ENCODE assay signal across 9 cellular contexts in the genomic region with DNA sequence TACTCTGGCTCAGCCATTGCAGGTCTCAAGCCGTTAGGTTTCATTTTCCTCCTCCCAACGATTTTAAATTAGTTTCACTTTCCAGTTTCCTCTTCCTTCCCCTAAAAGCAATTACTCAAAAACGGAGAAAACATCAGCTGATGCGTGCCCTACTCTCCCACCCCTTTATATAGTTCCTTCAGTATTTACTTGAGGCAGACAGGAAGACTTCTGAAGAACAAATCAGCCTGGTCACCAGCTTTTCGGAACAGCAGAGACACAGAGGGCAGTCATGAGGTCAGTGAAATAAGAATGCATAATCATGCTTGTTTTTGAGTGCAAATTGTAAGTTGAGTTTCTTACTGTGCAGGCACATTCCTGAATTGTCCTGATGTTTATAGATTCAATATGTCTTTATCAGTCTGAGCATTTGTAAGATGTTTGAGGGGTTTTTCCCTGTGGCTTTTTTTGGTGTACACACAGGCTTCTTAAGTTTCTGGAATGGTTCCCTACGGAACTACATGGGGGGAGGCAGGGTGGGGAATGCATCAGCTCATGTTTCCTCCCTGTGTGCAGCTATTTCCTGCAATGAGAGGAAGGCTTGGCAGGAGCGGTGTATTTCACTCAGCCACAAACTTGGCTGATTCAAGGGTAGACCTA. TPM values are rescaled to one million over a fixed set of nuclear protein-coding genes. Genes with fewer than 3 reads are reported as not detected.
DNase-seq lines count a peak whose midpoint lies in the region; ATAC-seq and TF ChIP-seq lines count a peak whose summit lies in the region.
"Had no signal": no experiment of that assay in that cellular context is flagged by ENCODE, and none has a peak within 500 bp of the region (broad histone marks: within the 10 kb centered on the region; RNA-seq: fewer than 3 reads in every experiment).

A gene with protein sequence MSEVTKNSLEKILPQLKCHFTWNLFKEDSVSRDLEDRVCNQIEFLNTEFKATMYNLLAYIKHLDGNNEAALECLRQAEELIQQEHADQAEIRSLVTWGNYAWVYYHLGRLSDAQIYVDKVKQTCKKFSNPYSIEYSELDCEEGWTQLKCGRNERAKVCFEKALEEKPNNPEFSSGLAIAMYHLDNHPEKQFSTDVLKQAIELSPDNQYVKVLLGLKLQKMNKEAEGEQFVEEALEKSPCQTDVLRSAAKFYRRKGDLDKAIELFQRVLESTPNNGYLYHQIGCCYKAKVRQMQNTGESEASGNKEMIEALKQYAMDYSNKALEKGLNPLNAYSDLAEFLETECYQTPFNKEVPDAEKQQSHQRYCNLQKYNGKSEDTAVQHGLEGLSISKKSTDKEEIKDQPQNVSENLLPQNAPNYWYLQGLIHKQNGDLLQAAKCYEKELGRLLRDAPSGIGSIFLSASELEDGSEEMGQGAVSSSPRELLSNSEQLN (plus strand): TSS at position 195 of the 639 bp plus-strand sequence. CDS start 77 bp downstream, at position 272.

- peak; percentile 75 for DNase-seq in GM12865 (ENCODE audit: low read depth)
- peak; percentile 85 for DNase-seq in MG63
- peak; percentile 48 for DNase-seq in activated CD8-positive, alpha-beta T cell treated with anti-CD3 and anti-CD28 coated beads, Interleukin-2, amount 10 ng/mL, durations not matched to agents 7 days and 5 days
- peak; percentile 99 for DNase-seq in fibroblast of the aortic adventitia (ENCODE audit: low read depth)
- no peak for DNase-seq in natural killer cell
- no peak for DNase-seq in NCI-H2081 (lab: John Stamatoyannopoulos, UW)
- no peak for DNase-seq in NCI-H1048 (lab: John Stamatoyannopoulos, UW)

- H2AFZ ChIP-seq in ACC112 (ENCODE audit: low read length, unreplicated experiment), result no peak within 1 kb of the TSS

- peaks cover 44% of the 10 kb centered on the region for H3K36me3 Mint-ChIP-seq in activated CD8-positive, alpha-beta T cell treated with anti-CD3 and anti-CD28 coated beads, Interleukin-2, amount 10 ng/mL, durations not matched to agents 7 days and 5 days (ENCODE audit: low read depth)
- no peaks in the 10 kb centered on the region for H3K36me3 Mint-ChIP-seq in natural killer cell

- H3K4me1 Mint-ChIP-seq in activated CD8-positive, alpha-beta T cell treated with anti-CD3 and anti-CD28 coated beads, Interleukin-2, amount 10 ng/mL, durations not matched to agents 7 days and 5 days (ENCODE audit: low read depth), result peaks cover 63% of the 10 kb centered on the region
- peaks cover 44 to 46% of the 10 kb centered on the region in 2 donors for H3K4me1 Mint-ChIP-seq in natural killer cell

- TF ChIP-seq CTCF in GM12865 (IDR thresholded peaks at IDR 0.05; ENCODE audit: insufficient read depth, low read depth, low read length, missing control alignments) (no peak), fibroblast of the aortic adventitia (IDR thresholded peaks at IDR 0.05; ENCODE audit: insufficient read depth, low read length) (no peak), natural killer cell (IDR thresholded peaks at IDR 0.05) (no peak)

- H3K27me3 Mint-ChIP-seq in activated CD8-positive, alpha-beta T cell treated with anti-CD3 and anti-CD28 coated beads, Interleukin-2, amount 10 ng/mL, durations not matched to agents 7 days and 5 days (ENCODE audit: low read depth), result no peaks in the 10 kb centered on the region
- peaks cover 11 to 17% of the 10 kb centered on the region in 2 donors for H3K27me3 Mint-ChIP-seq in natural killer cell (ENCODE audit: low read depth in 2 of 2)

- intact Hi-C loops in natural killer cell (cut with micrococcal nuclease), result loop anchor here (2.0 kb wide), 1 partner anchor 19 kb away; no protein-coding TSS in a partner anchor

- H3K79me2 ChIP-seq in ACC112 (ENCODE audit: control insufficient read depth, insufficient read depth, low read length, unreplicated experiment), result peaks cover 54% of the 10 kb centered on the region

- H3K27ac ChIP-seq in ACC112 (ENCODE audit: low read depth, low read length), result peak within 1 kb of the TSS; percentile 100
- H3K27ac ChIP-seq: KMS-11 had no signal

- no peaks in the 10 kb centered on the region for H3K27me3 ChIP-seq in ACC112 (ENCODE audit: insufficient read depth, low read length)
- no peaks in the 10 kb centered on the region for H3K27me3 ChIP-seq in MG63

- peak; percentile 42 for ATAC-seq in activated CD8-positive, alpha-beta T cell treated with anti-CD3 and anti-CD28 coated beads, Interleukin-2, amount 10 ng/mL, durations not matched to agents 7 days and 5 days
- peak; percentile 30 to 51 (median 36) for ATAC-seq in natural killer cell

- H3K36me3 ChIP-seq in ACC112 (ENCODE audit: insufficient read depth, low read length), result peaks cover 4% of the 10 kb centered on the region; the same call in 1 of the 2 replicates
- no peaks in the 10 kb centered on the region for H3K36me3 ChIP-seq in MG63

- peak within 1 kb of the TSS; percentile 93 for H3K4me3 Mint-ChIP-seq in activated CD8-positive, alpha-beta T cell treated with anti-CD3 and anti-CD28 coated beads, Interleukin-2, amount 10 ng/mL, durations not matched to agents 7 days and 5 days
- peak within 1 kb of the TSS; percentile 95 for H3K4me3 Mint-ChIP-seq in natural killer cell

- H3K4me1 ChIP-seq in ACC112 (ENCODE audit: control insufficient read depth, insufficient read depth, low read length, unreplicated experiment), result peaks cover 37% of the 10 kb centered on the region

- no peaks in the 10 kb centered on the region for H3K9me3 ChIP-seq in MG63

- POLR2A ChIA-PET in activated CD8-positive, alpha-beta T cell treated with anti-CD3 and anti-CD28 coated beads, Interleukin-2, amount 10 ng/mL, durations not matched to agents 7 days and 5 days (lab: Charles Lee), result interaction anchor here (0.5 to 2.8 kb wide), 11 partner anchors 10 to 446 kb away, joined by 3 to 23 read pairs (median 4); a partner anchor contains a TSS

- H3K9me3 Mint-ChIP-seq in activated CD8-positive, alpha-beta T cell treated with anti-CD3 and anti-CD28 coated beads, Interleukin-2, amount 10 ng/mL, durations not matched to agents 7 days and 5 days (ENCODE audit: insufficient read depth), result no peaks in the 10 kb centered on the region
- H3K9me3 Mint-ChIP-seq in natural killer cell, result no peaks in the 10 kb centered on the region

- H3K4me3 ChIP-seq in ACC112 (ENCODE audit: low read depth, low read length) (peak within 1 kb of the TSS; percentile 84), GM12865 (ENCODE audit: low read depth, low read length) (peak within 1 kb of the TSS; percentile 62), MG63 (peak within 1 kb of the TSS; percentile 49), fibroblast of the aortic adventitia (ENCODE audit: low read depth, low read length) (peak within 1 kb of the TSS; percentile 66)

- CTCF ChIA-PET in activated CD8-positive, alpha-beta T cell treated with anti-CD3 and anti-CD28 coated beads, Interleukin-2, amount 10 ng/mL, durations not matched to agents 7 days and 5 days (lab: Charles Lee), result interaction anchor here (0.7 to 1.8 kb wide), 9 partner anchors 8 to 86 kb away, joined by 3 to 8 read pairs (median 3); a partner anchor contains a TSS

- peak within 1 kb of the TSS; percentile 96 for H3K27ac Mint-ChIP-seq in activated CD8-positive, alpha-beta T cell treated with anti-CD3 and anti-CD28 coated beads, Interleukin-2, amount 10 ng/mL, durations not matched to agents 7 days and 5 days
- H3K27ac Mint-ChIP-seq in natural killer cell, result peak within 1 kb of the TSS; percentile 92 to 96

RNA-seq across cellular contexts. Expression of the gene that starts here (rescaled TPM):
- 32.0 and 47.1 TPM in 2 replicates for total RNA-seq in MG63 (2014; rRNA removed; shearing (Covaris generic); ENCODE audit: low replicate concordance)
- 10 to 100 TPM; 42.8 to 43.7 TPM for total RNA-seq in activated CD8-positive, alpha-beta T cell treated with anti-CD3 and anti-CD28 coated beads, Interleukin-2, amount 10 ng/mL, durations not matched to agents 7 days and 5 days
- total RNA-seq in fibroblast of the aortic adventitia (ENCODE audit: low replicate concordance), result 23.1 and 88.3 TPM in 2 replicates
- total RNA-seq in natural killer cell, result 10 to 100 TPM; 12.0 to 31.7 (median 12.2) TPM

Comparison
In these comparisons a context has a peak if more than half of its experiments do, and no peak if none do; other contexts are left out.
1. DNase-seq: peak in GM12865 (single experiment), MG63 (single experiment), activated CD8-positive, alpha-beta T cell treated with anti-CD3 and anti-CD28 coated beads, Interleukin-2, amount 10 ng/mL, durations not matched to agents 7 days and 5 days (single experiment) and fibroblast of the aortic adventitia (single experiment); none in natural killer cell (single experiment), NCI-H2081 (0 of 2) and NCI-H1048 (single experiment).
2. Peak in every context shown above with its lines, with median percentiles within 50 percentile points of each other: H3K4me3 ChIP-seq.